Comparison of ENCODE assay signal across 8 cellular contexts in the genomic region with DNA sequence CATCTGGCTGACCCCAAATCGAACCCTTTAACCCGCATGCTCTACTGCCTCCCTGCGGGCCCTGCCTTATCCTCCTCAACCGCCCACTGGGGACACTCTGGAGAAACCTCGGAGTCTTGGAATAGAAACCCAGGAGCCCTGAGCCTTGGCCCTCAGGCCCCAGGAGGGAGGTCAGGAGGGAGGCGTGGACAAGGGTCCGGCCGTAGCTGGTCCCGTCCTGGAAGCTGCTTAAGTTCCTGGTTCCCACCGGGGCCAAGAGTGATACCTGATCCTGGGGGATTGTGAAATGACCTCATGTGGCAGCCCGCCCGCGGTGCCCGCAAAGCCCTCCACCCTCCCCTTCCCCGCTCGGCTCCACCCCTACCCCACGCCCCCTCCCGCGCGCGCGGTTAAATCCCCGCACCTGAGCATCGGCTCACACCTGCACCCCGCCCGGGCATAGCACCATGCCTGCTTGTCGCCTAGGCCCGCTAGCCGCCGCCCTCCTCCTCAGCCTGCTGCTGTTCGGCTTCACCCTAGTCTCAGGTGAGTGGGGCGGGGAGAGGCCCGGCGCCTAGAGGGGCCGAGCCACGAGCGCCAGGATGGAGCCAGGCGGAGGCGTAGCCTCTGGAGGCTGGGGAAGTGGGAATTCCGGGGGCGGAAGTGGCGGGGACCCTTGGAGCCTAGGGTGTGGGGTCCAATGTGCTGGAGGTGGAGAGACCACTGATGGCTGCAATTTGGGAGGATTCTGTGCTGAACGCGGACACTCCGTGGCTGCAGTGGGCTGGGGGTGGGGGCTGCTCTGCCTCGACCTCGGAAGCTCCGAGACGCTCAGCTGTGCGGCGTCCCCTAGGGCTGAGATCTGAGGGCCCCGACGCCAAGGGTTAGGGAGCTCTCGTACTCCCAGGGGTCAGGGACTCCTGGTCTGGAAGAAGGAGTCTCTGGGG. TPM values are rescaled to one million over a fixed set of nuclear protein-coding genes. Genes with fewer than 3 reads are reported as not detected.
A peak's percentile ranks its signal among the peaks of the same experiment; 100 is the strongest.
DNase-seq lines count a peak whose midpoint lies in the region; ATAC-seq and TF ChIP-seq lines count a peak whose summit lies in the region.

A gene with protein sequence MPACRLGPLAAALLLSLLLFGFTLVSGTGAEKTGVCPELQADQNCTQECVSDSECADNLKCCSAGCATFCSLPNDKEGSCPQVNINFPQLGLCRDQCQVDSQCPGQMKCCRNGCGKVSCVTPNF (plus strand): TSS at position 418 of the 926 bp plus-strand sequence. CDS start 29 bp downstream, at position 447.

- no peaks in the 10 kb centered on the region for H3K79me2 ChIP-seq in parathyroid adenoma

- 20% methylated on average over 1 of the region's 54 CpGs; no CpG with 5 or more reads in 1 of the 2 donors for WGBS in gastroesophageal sphincter (ENCODE audit: low coverage in 1 of 2), 2 donors

- peak within 1 kb of the TSS; percentile 16 for H3K4me3 Mint-ChIP-seq in activated CD8-positive, alpha-beta memory T cell treated with anti-CD3 and anti-CD28 coated beads, Interleukin-2, amount 10 ng/mL, durations not matched to agents 7 days and 5 days

- TF ChIP-seq EP300 in gastroesophageal sphincter (IDR thresholded peaks at IDR 0.05), result no peak

- H3K9me3 ChIP-seq in gastroesophageal sphincter, result no peaks in the 10 kb centered on the region
- no peaks in the 10 kb centered on the region for H3K9me3 ChIP-seq in parathyroid adenoma (ENCODE audit: control insufficient read depth, low read length)

- H3K4me3 ChIP-seq in gastroesophageal sphincter (peak within 1 kb of the TSS; percentile 34 to 61), parathyroid adenoma (ENCODE audit: low read depth, low read length) (peak within 1 kb of the TSS; percentile 37)

- no peak within 1 kb of the TSS for H3K27ac Mint-ChIP-seq in activated CD8-positive, alpha-beta memory T cell treated with anti-CD3 and anti-CD28 coated beads, Interleukin-2, amount 10 ng/mL, durations not matched to agents 7 days and 5 days

- H3K4me1 ChIP-seq in gastroesophageal sphincter, result peaks cover 0 to 27% (median 14%) of the 10 kb centered on the region in 3 donors
- H3K4me1 ChIP-seq in parathyroid adenoma, result no peaks in the 10 kb centered on the region

- peaks cover 5% of the 10 kb centered on the region for H3K4me1 Mint-ChIP-seq in activated CD8-positive, alpha-beta memory T cell treated with anti-CD3 and anti-CD28 coated beads, Interleukin-2, amount 10 ng/mL, durations not matched to agents 7 days and 5 days

- no peak for TF ChIP-seq POLR2A in gastroesophageal sphincter (IDR thresholded peaks at IDR 0.05)

- H3K9me3 Mint-ChIP-seq in activated CD8-positive, alpha-beta memory T cell treated with anti-CD3 and anti-CD28 coated beads, Interleukin-2, amount 10 ng/mL, durations not matched to agents 7 days and 5 days (ENCODE audit: low read depth), result no peaks in the 10 kb centered on the region

- DNase-seq in activated CD8-positive, alpha-beta memory T cell treated with anti-CD3 and anti-CD28 coated beads, Interleukin-2, amount 10 ng/mL, durations not matched to agents 7 days and 5 days, result no peak
- no peak for DNase-seq in activated CD8-positive, alpha-beta memory T cell treated with anti-CD3 and anti-CD28 coated beads, Interleukin-2, amount 50 U/mL, for 48 hours
- no peak for DNase-seq in NK-92 (lab: John Stamatoyannopoulos, UW; ENCODE audit: unreplicated experiment)

- no peak within 1 kb of the TSS for H3K9ac ChIP-seq in parathyroid adenoma

- peak within 1 kb of the TSS; percentile 90 for H3K4me2 ChIP-seq in parathyroid adenoma (ENCODE audit: low read length)

- CTCF ChIA-PET in activated CD8-positive, alpha-beta memory T cell treated with anti-CD3 and anti-CD28 coated beads, Interleukin-2, amount 10 ng/mL, durations not matched to agents 7 days and 5 days (lab: Charles Lee), result interaction anchor here (0.9 to 1.0 kb wide), 3 partner anchors 17 to 96 kb away, joined by 3 read pairs; no protein-coding TSS in a partner anchor

- H3K36me3 Mint-ChIP-seq in activated CD8-positive, alpha-beta memory T cell treated with anti-CD3 and anti-CD28 coated beads, Interleukin-2, amount 10 ng/mL, durations not matched to agents 7 days and 5 days, result no peaks in the 10 kb centered on the region

- H3K27me3 ChIP-seq in gastroesophageal sphincter, result peaks cover 44% of the 10 kb centered on the region
- no peaks in the 10 kb centered on the region for H3K27me3 ChIP-seq in parathyroid adenoma (ENCODE audit: control insufficient read depth, insufficient read depth, low read length)

- no peak for ATAC-seq in activated CD8-positive, alpha-beta memory T cell treated with anti-CD3 and anti-CD28 coated beads, Interleukin-2, amount 10 ng/mL, durations not matched to agents 7 days and 5 days
- ATAC-seq in SK-N-SH treated with all-trans-retinoic acid at 6 μM for 48 hours (peak; percentile 47; the same call in 1 of the 3 replicates), gastroesophageal sphincter (peak; percentile 35), HG02610 (IDR thresholded peaks at IDR 0.05; ENCODE audit: unreplicated experiment) (no peak), HG03097 (IDR thresholded peaks at IDR 0.05; ENCODE audit: low FRiP score, unreplicated experiment) (no peak)

- H3K36me3 ChIP-seq in gastroesophageal sphincter, result no peaks in the 10 kb centered on the region
- no peaks in the 10 kb centered on the region for H3K36me3 ChIP-seq in parathyroid adenoma (ENCODE audit: control insufficient read depth, insufficient read depth, low read length)

- peaks cover 38% of the 10 kb centered on the region for H3K27me3 Mint-ChIP-seq in activated CD8-positive, alpha-beta memory T cell treated with anti-CD3 and anti-CD28 coated beads, Interleukin-2, amount 10 ng/mL, durations not matched to agents 7 days and 5 days

- peak within 1 kb of the TSS; percentile 95 for H2AFZ ChIP-seq in parathyroid adenoma

- TF ChIP-seq CTCF in gastroesophageal sphincter (IDR thresholded peaks at IDR 0.05), result no peak
- peak; percentile 19 for TF ChIP-seq CTCF in parathyroid adenoma (IDR thresholded peaks at IDR 0.05)

- peak within 1 kb of the TSS in 2 of 4 donors; percentile 36 to 37 for H3K27ac ChIP-seq in gastroesophageal sphincter
- peak within 1 kb of the TSS; percentile 72 for H3K27ac ChIP-seq in parathyroid adenoma

TF ChIP-seq in SK-N-SH treated with all-trans-retinoic acid at 6 μM for 48 hours, 23 proteins besides CTCF, POLR2A, EP300 and RAD21 (continues in another document):
- TF ChIP-seq OSR1 (CRISPR knock-in tag; IDR thresholded peaks at IDR 0.05) (no peak), ARNTL (CRISPR knock-in tag; IDR thresholded peaks at IDR 0.05; ENCODE audit: borderline replicate concordance, low read depth) (no peak), BACH2 (CRISPR knock-in tag; IDR thresholded peaks at IDR 0.05; ENCODE audit: borderline replicate concordance) (no peak), ESRRG (CRISPR knock-in tag; IDR thresholded peaks at IDR 0.05) (no peak), ISL1 (CRISPR knock-in tag; IDR thresholded peaks at IDR 0.05) (no peak), ZFP3 (CRISPR knock-in tag; IDR thresholded peaks at IDR 0.05) (no peak), ZNF70 (CRISPR knock-in tag; IDR thresholded peaks at IDR 0.05) (no peak), RARB (CRISPR knock-in tag; IDR thresholded peaks at IDR 0.05) (no peak), TOX (CRISPR knock-in tag; IDR thresholded peaks at IDR 0.05; ENCODE audit: borderline replicate concordance) (no peak), PPARA (CRISPR knock-in tag; IDR thresholded peaks at IDR 0.05; ENCODE audit: borderline replicate concordance) (no peak)
- TF ChIP-seq, protein P1, sequence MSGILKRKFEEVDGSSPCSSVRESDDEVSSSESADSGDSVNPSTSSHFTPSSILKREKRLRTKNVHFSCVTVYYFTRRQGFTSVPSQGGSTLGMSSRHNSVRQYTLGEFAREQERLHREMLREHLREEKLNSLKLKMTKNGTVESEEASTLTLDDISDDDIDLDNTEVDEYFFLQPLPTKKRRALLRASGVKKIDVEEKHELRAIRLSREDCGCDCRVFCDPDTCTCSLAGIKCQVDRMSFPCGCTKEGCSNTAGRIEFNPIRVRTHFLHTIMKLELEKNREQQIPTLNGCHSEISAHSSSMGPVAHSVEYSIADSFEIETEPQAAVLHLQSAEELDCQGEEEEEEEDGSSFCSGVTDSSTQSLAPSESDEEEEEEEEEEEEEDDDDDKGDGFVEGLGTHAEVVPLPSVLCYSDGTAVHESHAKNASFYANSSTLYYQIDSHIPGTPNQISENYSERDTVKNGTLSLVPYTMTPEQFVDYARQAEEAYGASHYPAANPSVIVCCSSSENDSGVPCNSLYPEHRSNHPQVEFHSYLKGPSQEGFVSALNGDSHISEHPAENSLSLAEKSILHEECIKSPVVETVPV (CRISPR knock-in tag; IDR thresholded peaks at IDR 0.05), result no peak
- TF ChIP-seq, protein P2, sequence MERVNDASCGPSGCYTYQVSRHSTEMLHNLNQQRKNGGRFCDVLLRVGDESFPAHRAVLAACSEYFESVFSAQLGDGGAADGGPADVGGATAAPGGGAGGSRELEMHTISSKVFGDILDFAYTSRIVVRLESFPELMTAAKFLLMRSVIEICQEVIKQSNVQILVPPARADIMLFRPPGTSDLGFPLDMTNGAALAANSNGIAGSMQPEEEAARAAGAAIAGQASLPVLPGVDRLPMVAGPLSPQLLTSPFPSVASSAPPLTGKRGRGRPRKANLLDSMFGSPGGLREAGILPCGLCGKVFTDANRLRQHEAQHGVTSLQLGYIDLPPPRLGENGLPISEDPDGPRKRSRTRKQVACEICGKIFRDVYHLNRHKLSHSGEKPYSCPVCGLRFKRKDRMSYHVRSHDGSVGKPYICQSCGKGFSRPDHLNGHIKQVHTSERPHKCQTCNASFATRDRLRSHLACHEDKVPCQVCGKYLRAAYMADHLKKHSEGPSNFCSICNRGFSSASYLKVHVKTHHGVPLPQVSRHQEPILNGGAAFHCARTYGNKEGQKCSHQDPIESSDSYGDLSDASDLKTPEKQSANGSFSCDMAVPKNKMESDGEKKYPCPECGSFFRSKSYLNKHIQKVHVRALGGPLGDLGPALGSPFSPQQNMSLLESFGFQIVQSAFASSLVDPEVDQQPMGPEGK (CRISPR knock-in tag; IDR thresholded peaks at IDR 0.05; ENCODE audit: borderline replicate concordance), result no peak

RNA-seq across cellular contexts. Expression of the gene that starts here (rescaled TPM):
- total RNA-seq in activated CD8-positive, alpha-beta memory T cell treated with anti-CD3 and anti-CD28 coated beads, Interleukin-2, amount 10 ng/mL, durations not matched to agents 7 days and 5 days, result not detected
- total RNA-seq in gastroesophageal sphincter, result 10 to 100 TPM in 1 of 4 donors, 1 to 10 TPM in 2, not detected in 1; 7.0 to 21.9 (median 9.3) TPM

Comparison
In these comparisons a context has a peak if more than half of its experiments do, and no peak if none do; other contexts are left out.
1. ATAC-seq: peak in SK-N-SH treated with all-trans-retinoic acid at 6 μM for 48 hours (single experiment) and gastroesophageal sphincter (single experiment); none in activated CD8-positive, alpha-beta memory T cell treated with anti-CD3 and anti-CD28 coated beads, Interleukin-2, amount 10 ng/mL, durations not matched to agents 7 days and 5 days (single experiment), HG02610 (single experiment) and HG03097 (single experiment).